19 cellular contexts compared by ENCODE assay signal in the genomic region with DNA sequence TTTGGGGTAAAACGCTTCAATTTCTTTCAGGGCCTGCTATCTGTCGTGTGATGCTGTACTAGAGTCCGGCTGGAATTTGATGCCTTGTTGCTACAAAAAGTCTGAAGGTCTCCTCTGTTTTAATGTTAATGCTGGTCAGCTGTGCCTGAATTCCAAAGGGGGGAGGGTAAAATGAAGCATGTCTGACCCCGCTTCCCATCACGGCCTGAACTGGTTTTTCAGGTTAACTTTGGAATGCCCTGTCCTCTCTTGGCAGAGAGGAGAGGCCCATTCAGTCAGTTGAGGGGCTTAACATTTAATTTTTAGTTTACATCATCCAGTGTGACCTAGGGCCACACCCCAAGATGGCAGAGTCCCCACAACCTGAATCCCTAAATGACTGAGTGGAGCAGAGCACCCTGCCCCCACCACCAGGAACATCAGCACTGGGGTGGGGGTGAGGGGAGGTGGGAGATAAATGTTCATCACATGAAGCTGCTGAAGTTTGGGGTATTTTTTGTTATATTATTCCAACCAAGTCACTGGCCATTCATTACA. TPM values are rescaled to one million over a fixed set of nuclear protein-coding genes. Genes with fewer than 3 reads are reported as not detected.
DNase-seq lines count a peak whose midpoint lies in the region; TF ChIP-seq lines count a peak whose summit lies in the region.
"Had no signal": no experiment of that assay in that cellular context is flagged by ENCODE, and none has a peak within 500 bp of the region (broad histone marks: within the 10 kb centered on the region; RNA-seq: fewer than 3 reads in every experiment).

No MANE protein-coding gene starts in this region.

- peaks cover 17% of the 10 kb centered on the region for H3K9me3 Mint-ChIP-seq in type B pancreatic cell

- TF ChIP-seq CTCF in VCaP (conservative IDR thresholded peaks at IDR 0.05): no peak
- no peak for TF ChIP-seq CTCF in type B pancreatic cell (conservative IDR thresholded peaks at IDR 0.05)

- H3K27ac Mint-ChIP-seq in type B pancreatic cell: peak overlapping the region; percentile 98
- H3K27ac Mint-ChIP-seq: CD8-positive, alpha-beta T cell; HFFc6 had no signal

- peaks cover 22% of the 10 kb centered on the region for H3K4me1 Mint-ChIP-seq in type B pancreatic cell (ENCODE audit: unreplicated experiment)

- H3K4me3 Mint-ChIP-seq in type B pancreatic cell: peak overlapping the region; percentile 62
- H3K4me3 Mint-ChIP-seq: CD8-positive, alpha-beta T cell; HFFc6 had no signal

- peaks cover 3% of the 10 kb centered on the region for H3K36me3 Mint-ChIP-seq in type B pancreatic cell
- H3K36me3 Mint-ChIP-seq: CD8-positive, alpha-beta T cell had no signal

- no peaks in the 10 kb centered on the region for H3K27me3 Mint-ChIP-seq in type B pancreatic cell

- DNase-seq in DMS53 (lab: John Stamatoyannopoulos, UW) (peak; percentile 44), DMS53 treated with DMSO at 0.1 percent for 48 hours (lab: John Stamatoyannopoulos, UW; ENCODE audit: unreplicated experiment) (no peak), left kidney (ENCODE audit: low read depth, low spot score) (peak; percentile 66), type B pancreatic cell (ENCODE audit: extremely low spot score, unreplicated experiment) (no peak), hippocampal formation (lab: John Stamatoyannopoulos, UW) (no peak), DMS79 (lab: John Stamatoyannopoulos, UW) (no peak)
- no peak for DNase-seq in activated naive CD4-positive, alpha-beta T cell treated with anti-CD3 and anti-CD28 coated beads, Interleukin-2, amount 50 U/mL, for 16 hours
- DNase-seq: CD8-positive, alpha-beta T cell; DMS 273 treated with DMSO at 0.1 percent for 48 hours; HFFc6; NCI-H1048; NCI-H146; NCI-H345; NCI-H526 treated with DMSO at 0.1 percent for 48 hours; NK-92 treated with Interleukin-12 subunit alpha and Interleukin-12 subunit beta, amount 100 ng/mL, for 24 hours; OCI-M1 had no signal

- H3K27ac ChIP-seq in VCaP: peak overlapping the region; percentile 94
- H3K27ac ChIP-seq: 22Rv1 had no signal

RNA-seq across cellular contexts. Expression of gene GPR78, which starts 47.9 kb away (rescaled TPM):
- total RNA-seq in type B pancreatic cell (ENCODE audit: low replicate concordance): 0.97 and 4.9 TPM in 2 replicates
- total RNA-seq: CD8-positive, alpha-beta T cell; G401 had no signal

Comparison
In these comparisons a context has a peak if more than half of its experiments do, and no peak if none do; other contexts are left out.
1. DNase-seq: peak in DMS53 (single experiment) and left kidney (single experiment); none in DMS53 treated with DMSO at 0.1 percent for 48 hours (single experiment), type B pancreatic cell (single experiment), hippocampal formation (0 of 2), activated naive CD4-positive, alpha-beta T cell treated with anti-CD3 and anti-CD28 coated beads, Interleukin-2, amount 50 U/mL, for 16 hours (single experiment) and DMS79 (single experiment).